Comparison of ENCODE assay signal across 20 cellular contexts in the genomic region with DNA sequence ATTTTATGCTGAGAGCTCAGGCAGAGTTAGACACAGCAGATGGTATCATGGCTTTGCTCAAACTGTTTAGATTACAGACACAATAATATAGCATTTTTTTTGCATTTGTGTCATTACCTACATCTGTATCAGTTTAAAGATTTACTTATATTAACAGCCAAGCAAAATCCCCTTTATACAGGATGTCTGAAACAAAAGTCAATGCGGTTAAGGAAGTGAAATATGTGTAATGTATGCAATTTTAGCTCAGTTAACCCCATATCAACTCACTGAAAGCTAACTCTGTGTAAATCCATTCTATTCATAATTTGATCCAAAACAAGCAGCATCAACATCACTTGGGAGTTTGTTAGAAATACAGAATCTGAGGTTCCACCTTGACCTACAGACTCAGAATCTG.
DNase-seq lines count a peak whose midpoint lies in the region; ATAC-seq lines count a peak whose summit lies in the region.
"Had no signal": no experiment of that assay in that cellular context is flagged by ENCODE, and none has a peak within 500 bp of the region (broad histone marks: within the 10 kb centered on the region; RNA-seq: fewer than 3 reads in every experiment).

No MANE protein-coding gene starts in this region.

- H3K23ac ChIP-seq in mesenchymal stem cell (ENCODE audit: low read length in 2 of 2) = no peak overlapping the region

- no peaks in the 10 kb centered on the region for H3K9me3 ChIP-seq in mesenchymal stem cell (ENCODE audit: control insufficient read depth, low read length)
- H3K9me3 ChIP-seq: colonic mucosa, thoracic aorta had no signal

- no peak overlapping the region for H3K4ac ChIP-seq in mesenchymal stem cell (ENCODE audit: low read depth in 1 of 2, low read length in 2 of 2)

- H3K9ac ChIP-seq in mesenchymal stem cell (ENCODE audit: low read length) = no peak overlapping the region

- H2AFZ ChIP-seq in mesenchymal stem cell (ENCODE audit: low read depth, low read length) = no peak overlapping the region

- DNase-seq in mesenchymal stem cell (no peak), NCI-H2107 (lab: John Stamatoyannopoulos, UW) (no peak)
- no peak for DNase-seq in activated CD4-positive, CD25-positive, alpha-beta regulatory T cell treated with anti-CD3 and anti-CD28 coated beads, Interleukin-2, amount 50 U/mL, for 72 hours
- no peak for DNase-seq in activated CD4-positive, alpha-beta T cell treated with anti-CD3 and anti-CD28 coated beads, Interleukin-2, amount 50 U/mL, for 48 hours
- DNase-seq: activated CD4-positive, alpha-beta T cell treated with anti-CD3 and anti-CD28 coated beads for 1 hour; activated T-cell treated with anti-CD3 and anti-CD28 coated beads, Interleukin-2, amount 50 U/mL, for 72 hours; colonic mucosa; erythroblast; GDM1; IMR-90; left cardiac atrium; NCI-H1092 treated with DMSO at 0.1 percent for 48 hours; NCI-H69; T-cell had no signal

- no peaks in the 10 kb centered on the region for H3K4me1 ChIP-seq in mesenchymal stem cell (ENCODE audit: control insufficient read depth, insufficient read depth, low read depth, low read length)
- H3K4me1 ChIP-seq: colonic mucosa had no signal

- no peak overlapping the region for H2BK15ac ChIP-seq in mesenchymal stem cell (ENCODE audit: low read depth, poor library complexity, severe bottlenecking)

- H3K4me2 ChIP-seq in mesenchymal stem cell (ENCODE audit: low read length, poor library complexity, severe bottlenecking) = no peak overlapping the region

- no peak overlapping the region for H2AK5ac ChIP-seq in mesenchymal stem cell (ENCODE audit: low read length, severe bottlenecking)

- H4K91ac ChIP-seq in mesenchymal stem cell (ENCODE audit: low read length) = no peak overlapping the region

- no peaks in the 10 kb centered on the region for H3K27me3 ChIP-seq in mesenchymal stem cell (ENCODE audit: control insufficient read depth in 1 of 2, insufficient read depth in 1 of 2, low read length in 2 of 2)
- H3K27me3 ChIP-seq: colonic mucosa had no signal

- no peaks in the 10 kb centered on the region for H3K36me3 ChIP-seq in mesenchymal stem cell (ENCODE audit: control insufficient read depth in 1 of 2, insufficient read depth in 2 of 2, low read depth in 1 of 2, low read length in 2 of 2)
- H3K36me3 ChIP-seq: colonic mucosa, thoracic aorta had no signal

- no peak overlapping the region for H3K27ac ChIP-seq in mesenchymal stem cell (ENCODE audit: low read length, poor library complexity, severe bottlenecking)
- H3K27ac ChIP-seq: colonic mucosa, RWPE1, thoracic aorta had no signal

- ATAC-seq in GM18499 (IDR thresholded peaks at IDR 0.05; ENCODE audit: insufficient read depth, unreplicated experiment) = peak; percentile 52
- ATAC-seq in GM19395 (IDR thresholded peaks at IDR 0.05; ENCODE audit: unreplicated experiment) = peak; percentile 91
- peak; percentile 72 for ATAC-seq in HG02852 (IDR thresholded peaks at IDR 0.05; ENCODE audit: unreplicated experiment)
- peak; percentile 76 for ATAC-seq in HG03520 (IDR thresholded peaks at IDR 0.05; ENCODE audit: unreplicated experiment)
- ATAC-seq: activated T-cell treated with anti-CD3 and anti-CD28 coated beads, Interleukin-2, amount 50 U/mL, for 72 hours; left cardiac atrium; T-cell had no signal

- no CpG with 5 or more reads among the region's 1 CpG for whole genome bisulfite sequencing in mesenchymal stem cell

- H3K79me1 ChIP-seq in mesenchymal stem cell (replicated peaks; ENCODE audit: low read length, poor library complexity, severe bottlenecking) = no peaks in the 10 kb centered on the region

- no peak overlapping the region for H2BK120ac ChIP-seq in mesenchymal stem cell (ENCODE audit: low read depth, low read length)

- no peak overlapping the region for H3K18ac ChIP-seq in mesenchymal stem cell (ENCODE audit: low read depth in 1 of 2, low read length in 2 of 2)

- H2BK5ac ChIP-seq in mesenchymal stem cell (ENCODE audit: low read depth, low read length, poor library complexity, severe bottlenecking) = no peak overlapping the region

- H2BK12ac ChIP-seq in mesenchymal stem cell (ENCODE audit: low read length in 2 of 2) = no peak overlapping the region

- H3K4me3 ChIP-seq in mesenchymal stem cell (ENCODE audit: insufficient read depth in 1 of 2, low read depth in 1 of 2, low read length in 2 of 2) = no peak overlapping the region
- H3K4me3 ChIP-seq: colonic mucosa, thoracic aorta had no signal

- no peak overlapping the region for H4K8ac ChIP-seq in mesenchymal stem cell (ENCODE audit: low read length)

- H3K14ac ChIP-seq in mesenchymal stem cell (ENCODE audit: low read length in 2 of 2) = no peak overlapping the region
